ENCODE assay signal across 16 cellular contexts in genomic region chr14:99426796-99427346, GRCh38.
"Had no signal": no experiment of that assay in that cellular context is flagged by ENCODE, and none has a peak within 500 bp of the region (broad histone marks: within the 10 kb centered on the region; RNA-seq: fewer than 3 reads in every experiment).

No MANE protein-coding gene starts in this region.

- H3K27me3 Mint-ChIP-seq: activated CD4-positive, alpha-beta T cell treated with anti-CD3 and anti-CD28 coated beads, Interleukin-2, amount 10 ng/mL, durations not matched to agents 7 days and 5 days; activated naive CD4-positive, alpha-beta T cell treated with anti-CD3 and anti-CD28 coated beads, Interleukin-2, amount 10 ng/mL, durations not matched to agents 7 days and 5 days; memory B cell; stimulated activated naive CD8-positive, alpha-beta T cell treated with anti-CD3 and anti-CD28 coated beads, Interleukin-15, Interleukin-2, amounts not matched to agents 100 ng/mL and 50 ng/mL, for 24 hours had no signal

- H3K27ac ChIP-seq: adrenal gland, epithelial cell of prostate, left ventricle myocardium inferior, pancreas, upper lobe of right lung had no signal

- H3K9me3 ChIP-seq: adrenal gland, pancreas, upper lobe of right lung had no signal

- H3K27ac Mint-ChIP-seq: activated CD4-positive, alpha-beta T cell treated with anti-CD3 and anti-CD28 coated beads, Interleukin-2, amount 10 ng/mL, durations not matched to agents 7 days and 5 days; activated naive CD4-positive, alpha-beta T cell treated with anti-CD3 and anti-CD28 coated beads, Interleukin-2, amount 10 ng/mL, durations not matched to agents 7 days and 5 days; activated T-helper 2 cell treated with anti-CD3 and anti-CD28 coated beads, Interferon-gamma antibody, Interleukin-2, Interleukin-4, amounts not matched to agents 10 μg/mL and 5 μg/mL and 100 μg/mL, durations not matched to agents 14 hours and 24 hours and 36 hours; stimulated activated naive CD8-positive, alpha-beta T cell treated with anti-CD3 and anti-CD28 coated beads, Interleukin-15, Interleukin-2, amounts not matched to agents 100 ng/mL and 50 ng/mL, for 24 hours had no signal

- ATAC-seq: pancreas, upper lobe of right lung had no signal

- H3K9me3 Mint-ChIP-seq: stimulated activated naive CD8-positive, alpha-beta T cell treated with anti-CD3 and anti-CD28 coated beads, Interleukin-15, Interleukin-2, amounts not matched to agents 100 ng/mL and 50 ng/mL, for 24 hours had no signal

- DNase-seq: activated CD4-positive, alpha-beta T cell treated with anti-CD3 and anti-CD28 coated beads, Interleukin-2, amount 10 ng/mL, durations not matched to agents 7 days and 5 days; activated CD4-positive, CD25-positive, alpha-beta regulatory T cell; activated naive CD4-positive, alpha-beta T cell treated with anti-CD3 and anti-CD28 coated beads, Interleukin-2, amount 10 ng/mL, durations not matched to agents 7 days and 5 days; adrenal gland; cortex of kidney; effector CD8-positive, alpha-beta T cell; left ventricle myocardium inferior; pancreas; stimulated activated CD4-positive, alpha-beta T cell treated with anti-CD3 and anti-CD28 coated beads, Interleukin-4, amount 100 ng/mL, for 1 hour; stimulated activated CD8-positive, alpha-beta memory T cell treated with anti-CD3 and anti-CD28 coated beads, Interleukin-4, amount 100 ng/mL, for 48 hours; T-helper 2 cell; upper lobe of right lung had no signal

- H3K36me3 ChIP-seq: adrenal gland, pancreas had no signal

- H3K27me3 ChIP-seq: adrenal gland, pancreas, upper lobe of right lung had no signal

- H3K4me3 Mint-ChIP-seq: activated CD4-positive, alpha-beta T cell treated with anti-CD3 and anti-CD28 coated beads, Interleukin-2, amount 10 ng/mL, durations not matched to agents 7 days and 5 days; activated naive CD4-positive, alpha-beta T cell treated with anti-CD3 and anti-CD28 coated beads, Interleukin-2, amount 10 ng/mL, durations not matched to agents 7 days and 5 days; memory B cell; stimulated activated naive CD8-positive, alpha-beta T cell treated with anti-CD3 and anti-CD28 coated beads, Interleukin-15, Interleukin-2, amounts not matched to agents 100 ng/mL and 50 ng/mL, for 24 hours had no signal

- H3K4me3 ChIP-seq: adrenal gland, left ventricle myocardium inferior, pancreas, upper lobe of right lung had no signal
